In the genomic region with DNA sequence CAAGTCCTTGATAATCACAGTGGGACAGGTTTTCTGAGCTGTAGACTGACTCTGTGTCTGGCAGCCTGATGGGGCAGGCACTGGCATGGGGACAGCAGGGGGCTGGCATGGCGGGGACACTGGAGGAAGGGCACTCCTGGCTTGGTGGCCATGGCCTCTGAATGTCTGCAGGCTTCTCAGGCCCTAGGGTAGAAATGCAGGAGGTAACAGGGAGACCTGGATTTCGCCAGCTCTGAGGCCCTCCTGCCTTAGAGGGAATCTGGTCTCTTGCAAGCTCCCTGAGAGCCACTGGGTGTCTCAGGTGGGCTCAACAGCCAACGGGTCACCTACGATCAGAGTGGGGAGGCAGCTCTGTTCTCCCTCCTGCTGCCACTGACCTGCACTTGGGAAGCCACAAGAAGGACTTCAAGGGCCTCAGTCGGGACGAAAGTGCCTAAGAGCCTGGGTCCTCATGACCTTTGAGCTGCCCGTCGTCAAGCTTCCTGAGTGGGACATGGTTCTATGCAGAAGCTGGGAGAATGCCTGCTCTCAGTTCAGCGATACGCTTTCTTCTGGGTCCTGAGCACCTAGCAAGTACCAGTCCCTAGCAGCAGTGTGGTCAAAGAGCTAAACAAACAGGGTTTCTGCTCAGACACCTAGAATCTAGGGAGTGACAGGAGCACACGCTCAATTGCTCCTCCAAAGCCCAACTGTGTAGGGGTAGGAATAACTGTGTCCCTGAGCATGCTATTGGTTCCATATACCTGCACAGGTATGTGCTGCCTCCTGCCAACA, we compare ENCODE assay signal across 21 cellular contexts.
DNase-seq lines count a peak whose midpoint lies in the region; TF ChIP-seq lines count a peak whose summit lies in the region.
"Had no signal": no experiment of that assay in that cellular context is flagged by ENCODE, and none has a peak within 500 bp of the region (broad histone marks: within the 10 kb centered on the region; RNA-seq: fewer than 3 reads in every experiment).

No MANE protein-coding gene starts in this region.

- peak; percentile 59 for DNase-seq in activated effector memory CD4-positive, alpha-beta T cell treated with anti-CD3 and anti-CD28 coated beads, Interleukin-2, amount 50 U/mL, for 16 hours
- no peak for DNase-seq in activated effector memory CD4-positive, alpha-beta T cell treated with Interleukin-2 at 50 U/mL for 16 hours
- DNase-seq in WERI-Rb-1 (peak; percentile 52), islet precursor cell (peak; percentile 49), stomach (peak; percentile 9), superior temporal gyrus (ENCODE audit: extremely low spot score) (no peak), NCI-H2029 (lab: John Stamatoyannopoulos, UW) (no peak)
- DNase-seq in stimulated activated CD4-positive, alpha-beta T cell treated with anti-CD3 and anti-CD28 coated beads, Interleukin-4, amount 100 ng/mL, for 4 hours, result no peak
- DNase-seq: activated CD4-positive, alpha-beta T cell treated with anti-CD3 and anti-CD28 coated beads for 1 hour; activated naive CD4-positive, alpha-beta T cell treated with anti-CD3 and anti-CD28 coated beads, Interleukin-2, amount 50 U/mL, for 16 hours; activated T-cell treated with anti-CD3 and anti-CD28 coated beads, Interleukin-2, amount 50 U/mL, for 72 hours; amygdala; COR-L47; DMS79 treated with DMSO at 0.1 percent for 48 hours; hypothalamus; lower lobe of right lung; NCI-H510A; psoas muscle; stimulated activated CD4-positive, alpha-beta T cell treated with anti-CD3 and anti-CD28 coated beads, Interleukin-1b, Interleukin-23, amount 100 ng/mL, for 48 hours had no signal

- TF ChIP-seq EP300 in stomach (IDR thresholded peaks at IDR 0.05), result no peak

- no peak overlapping the region; the same call in 1 of the 2 replicates for H3K27ac ChIP-seq in WERI-Rb-1
- H3K27ac ChIP-seq in stomach, result no peak overlapping the region
- H3K27ac ChIP-seq: lower lobe of right lung, neural progenitor cell, Peyer's patch, psoas muscle had no signal

- WGBS in stomach, 5 donors, result 55 to 76% (median 66%) methylated on average over 5 to 11 of the region's 11 CpGs

- H3K4me3 ChIP-seq in WERI-Rb-1 (ENCODE audit: low read depth, low read length) (no peak overlapping the region), stomach (no peak overlapping the region)
- H3K4me3 ChIP-seq: lower lobe of right lung, neural progenitor cell, Peyer's patch, psoas muscle had no signal

- H3K4me1 ChIP-seq in stomach, result peaks cover 0 to 5% (median 2%) of the 10 kb centered on the region in 4 donors
- H3K4me1 ChIP-seq: lower lobe of right lung, Peyer's patch, psoas muscle had no signal

- TF ChIP-seq CTCF in WERI-Rb-1 (IDR thresholded peaks at IDR 0.05; ENCODE audit: low read depth, low read length) (peak; percentile 48), stomach (IDR thresholded peaks at IDR 0.05) (no peak)

- H3K36me3 ChIP-seq in WERI-Rb-1 (no peaks in the 10 kb centered on the region), stomach (no peaks in the 10 kb centered on the region)
- H3K36me3 ChIP-seq: lower lobe of right lung, neural progenitor cell, Peyer's patch had no signal

- intact Hi-C loops in stomach (cut with DNase I; ENCODE audit: low total_unique reads), result no loop called here

- H3K27me3 ChIP-seq in WERI-Rb-1 (ENCODE audit: insufficient read depth, low read depth, severe bottlenecking) (no peaks in the 10 kb centered on the region), stomach (peaks cover 0 to 66% (median 6%) of the 10 kb centered on the region in 3 donors)
- H3K27me3 ChIP-seq: neural progenitor cell, Peyer's patch had no signal

- H3K9me3 ChIP-seq in WERI-Rb-1 (ENCODE audit: severe bottlenecking), result no peaks in the 10 kb centered on the region
- no peaks in the 10 kb centered on the region for H3K9me3 ChIP-seq in stomach
- H3K9me3 ChIP-seq: lower lobe of right lung, Peyer's patch, psoas muscle had no signal

- TF ChIP-seq POLR2A in stomach (IDR thresholded peaks at IDR 0.05), result no peak

Comparison
In these comparisons a context has a peak if more than half of its experiments do, and no peak if none do; other contexts are left out.
1. DNase-seq: peak in activated effector memory CD4-positive, alpha-beta T cell treated with anti-CD3 and anti-CD28 coated beads, Interleukin-2, amount 50 U/mL, for 16 hours (single experiment), WERI-Rb-1 (single experiment), islet precursor cell (single experiment) and stomach (single experiment); none in activated effector memory CD4-positive, alpha-beta T cell treated with Interleukin-2 at 50 U/mL for 16 hours (single experiment), stimulated activated CD4-positive, alpha-beta T cell treated with anti-CD3 and anti-CD28 coated beads, Interleukin-4, amount 100 ng/mL, for 4 hours (0 of 2), superior temporal gyrus (single experiment) and NCI-H2029 (single experiment).